ENCODE assay signal across 5 cellular contexts in genomic region chr5:150233706-150234105, GRCh38. TPM values are rescaled to one million over a fixed set of nuclear protein-coding genes. Genes with fewer than 3 reads are reported as not detected.
"Had no signal": no experiment of that assay in that cellular context is flagged by ENCODE, and none has a peak within 500 bp of the region (broad histone marks: within the 10 kb centered on the region; RNA-seq: fewer than 3 reads in every experiment).

No MANE protein-coding gene starts in this region.

RNA-seq across cellular contexts. Expression of gene SLC6A7, which starts 43.8 kb away (rescaled TPM):
- total RNA-seq: GM23338, H4, H7 had no signal
- polyA plus RNA-seq: GM23338, IMR-90 had no signal

RNA-seq across cellular contexts. Expression of gene CAMK2A, which starts 55.9 kb away (rescaled TPM):
- total RNA-seq: GM23338, HT-29 had no signal
